ENCODE assay signal across 25 cellular contexts in the genomic region with DNA sequence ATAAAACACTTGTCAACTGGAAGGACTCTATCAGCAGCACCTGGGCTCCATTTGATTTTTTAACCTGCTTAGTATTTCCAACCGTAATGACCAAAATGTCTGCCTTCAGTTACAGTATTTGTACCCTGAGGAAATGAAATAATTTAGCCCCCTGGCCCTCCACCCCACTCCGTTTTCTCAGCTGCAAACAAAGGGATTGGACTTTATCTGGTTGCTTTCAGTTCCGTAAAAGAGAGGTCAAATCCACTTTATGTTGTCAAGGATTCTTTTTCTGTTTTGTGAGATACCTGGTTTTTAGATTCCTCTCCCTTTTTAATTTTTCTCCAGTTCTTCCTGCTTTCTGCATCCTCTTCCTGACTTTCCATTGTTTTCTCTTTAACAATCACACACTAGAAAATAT.
DNase-seq lines count a peak whose midpoint lies in the region; ATAC-seq, FAIRE-seq and TF ChIP-seq lines count a peak whose summit lies in the region.
"Had no signal": no experiment of that assay in that cellular context is flagged by ENCODE, and none has a peak within 500 bp of the region (broad histone marks: within the 10 kb centered on the region; RNA-seq: fewer than 3 reads in every experiment).

No MANE protein-coding gene starts in this region.

- H3K4me2 ChIP-seq in GM23338, result no peak overlapping the region
- H3K4me2 ChIP-seq: neural progenitor cell had no signal

- peaks cover 9% of the 10 kb centered on the region for H3K4me1 Mint-ChIP-seq in GM23338
- H3K4me1 Mint-ChIP-seq: CD8-positive, alpha-beta memory T cell had no signal

- H2AFZ ChIP-seq in GM23338, result no peak overlapping the region
- H2AFZ ChIP-seq: neural progenitor cell had no signal

- DNase-seq in GM23338 (ENCODE audit: low spot score) (no peak), body of pancreas (no peak), lower lobe of right lung (no peak), transverse colon (no peak), OCI-M1 (lab: John Stamatoyannopoulos, UW) (no peak), D721Med (ENCODE audit: insufficient read length, low spot score) (no peak), iPS-NIHi11 (ENCODE audit: low spot score) (no peak)
- DNase-seq: activated T-cell treated with anti-CD3 and anti-CD28 coated beads, Interleukin-2, amount 50 U/mL, for 4 hours; adrenal gland; CD8-positive, alpha-beta memory T cell; DND-41; effector memory CD4-positive, alpha-beta T cell; esophagus squamous epithelium; hypothalamus; left ventricle myocardium superior; mucosa of descending colon; NCI-H1105; NCI-H2029; NCI-H226 had no signal

- no peaks in the 10 kb centered on the region for H4K20me1 ChIP-seq in GM23338 (replicated peaks; ENCODE audit: insufficient read depth)

- no peaks in the 10 kb centered on the region for H3K9me3 Mint-ChIP-seq in GM23338
- H3K9me3 Mint-ChIP-seq: activated T-cell treated with anti-CD3 and anti-CD28 coated beads, Interleukin-2, amount 50 U/mL, for 4 hours; neural progenitor cell; T-helper 1 cell treated with Interleukin-12 subunit alpha and Interleukin-12 subunit beta and Interleukin-4 antibody, amounts not matched to agents 30 μg/mL and 1 μg/mL, for 36 hours had no signal

- H3K9me3 ChIP-seq in body of pancreas (no peaks in the 10 kb centered on the region), lower lobe of right lung (no peaks in the 10 kb centered on the region), transverse colon (no peaks in the 10 kb centered on the region)
- H3K9me3 ChIP-seq: adrenal gland, esophagus squamous epithelium, mucosa of descending colon, prostate gland, vagina had no signal

- no peak overlapping the region for H3K4me3 Mint-ChIP-seq in GM23338
- H3K4me3 Mint-ChIP-seq: activated T-cell treated with anti-CD3 and anti-CD28 coated beads, Interleukin-2, amount 50 U/mL, for 4 hours; CD8-positive, alpha-beta memory T cell; neural progenitor cell; T-helper 1 cell treated with Interleukin-12 subunit alpha and Interleukin-12 subunit beta and Interleukin-4 antibody, amounts not matched to agents 30 μg/mL and 1 μg/mL, for 36 hours had no signal

- H3K36me3 ChIP-seq in GM23338 (ENCODE audit: insufficient read depth) (no peaks in the 10 kb centered on the region), body of pancreas (replicated peaks in 1 of 2; ENCODE audit: insufficient read depth in 1 of 2, low read depth in 2 of 2) (no peaks in the 10 kb centered on the region), lower lobe of right lung (no peaks in the 10 kb centered on the region), transverse colon (no peaks in the 10 kb centered on the region)
- H3K36me3 ChIP-seq: adrenal gland, esophagus squamous epithelium, neural progenitor cell, prostate gland, vagina had no signal

- peaks cover 2% of the 10 kb centered on the region for H3K27me3 Mint-ChIP-seq in GM23338 (ENCODE audit: insufficient read depth, low read depth, poor library complexity)

- H3K9me2 ChIP-seq in GM23338 (ENCODE audit: insufficient read depth), result peaks cover 8% of the 10 kb centered on the region; the same call in 1 of the 2 replicates

- in situ Hi-C loops in transverse colon (cut with MboI; ENCODE audit: low pct_ligation_motif_present in 1 of 4, low pct_unique_long_range_greater_than_20kb in 1 of 4, low sequenced_read_pairs in 3 of 4), result no loop called here

- H3K27ac ChIP-seq in GM23338 (ENCODE audit: low read depth) (no peak overlapping the region), body of pancreas (peak overlapping the region; percentile 50 to 95 (median 93)), lower lobe of right lung (peak overlapping the region; percentile 69), transverse colon (peak overlapping the region; percentile 76 to 80 (median 79))
- H3K27ac ChIP-seq: neural progenitor cell, SK-N-MC had no signal

- H3K27me3 ChIP-seq in GM23338 (ENCODE audit: insufficient read depth) (no peaks in the 10 kb centered on the region), body of pancreas (no peaks in the 10 kb centered on the region), lower lobe of right lung (ENCODE audit: low read depth) (no peaks in the 10 kb centered on the region), transverse colon (no peaks in the 10 kb centered on the region)
- H3K27me3 ChIP-seq: adrenal gland, esophagus squamous epithelium, neural progenitor cell, vagina had no signal

- TF ChIP-seq CTCF in GM23338 (conservative IDR thresholded peaks at IDR 0.05; ENCODE audit: low read depth in 2 of 2) (no peak), body of pancreas (IDR thresholded peaks at IDR 0.05) (no peak), lower lobe of right lung (IDR thresholded peaks at IDR 0.05) (no peak), transverse colon (IDR thresholded peaks at IDR 0.05) (no peak), D721Med (IDR thresholded peaks at IDR 0.05; ENCODE audit: insufficient read depth, missing control alignments) (no peak)

- H3K4me3 ChIP-seq in GM23338, result no peak overlapping the region
- no peak overlapping the region for H3K4me3 ChIP-seq in body of pancreas
- H3K4me3 ChIP-seq in lower lobe of right lung, result no peak overlapping the region
- no peak overlapping the region for H3K4me3 ChIP-seq in transverse colon
- H3K4me3 ChIP-seq: adrenal gland, esophagus squamous epithelium, mucosa of descending colon, neural progenitor cell, prostate gland, SK-N-MC, vagina had no signal

- no peak for TF ChIP-seq EP300 in transverse colon (IDR thresholded peaks at IDR 0.05; ENCODE audit: low read depth)

- no peaks in the 10 kb centered on the region for H3K79me2 ChIP-seq in GM23338 (replicated peaks; ENCODE audit: insufficient read depth)

- TF ChIP-seq POLR2A in body of pancreas (IDR thresholded peaks at IDR 0.05), result no peak
- TF ChIP-seq POLR2A in transverse colon (IDR thresholded peaks at IDR 0.05), result no peak

- no peak for ATAC-seq in GM23338
- no peak for ATAC-seq in body of pancreas
- ATAC-seq in lower lobe of right lung, result no peak
- ATAC-seq: activated T-cell treated with anti-CD3 and anti-CD28 coated beads, Interleukin-2, amount 50 U/mL, for 4 hours; left ventricle myocardium superior had no signal

- no peaks in the 10 kb centered on the region for H3F3A ChIP-seq in GM23338 (replicated peaks; ENCODE audit: low read depth)

- intact Hi-C loops in body of pancreas (cut with DNase I) (no loop called here), lower lobe of right lung (cut with DNase I) (no loop called here), transverse colon (cut with DNase I; ENCODE audit: low total_unique reads) (no loop called here)

- H3K36me3 Mint-ChIP-seq in GM23338 (ENCODE audit: low read depth), result no peaks in the 10 kb centered on the region
- H3K36me3 Mint-ChIP-seq: CD8-positive, alpha-beta memory T cell; neural progenitor cell had no signal

- peak overlapping the region; percentile 33; the same call in 1 of the 2 replicates for H3K27ac Mint-ChIP-seq in GM23338
- H3K27ac Mint-ChIP-seq: neural progenitor cell; T-helper 1 cell treated with Interleukin-12 subunit alpha and Interleukin-12 subunit beta and Interleukin-4 antibody, amounts not matched to agents 30 μg/mL and 1 μg/mL, for 36 hours had no signal

- no peak for FAIRE-seq in D721Med (lab: Jason Lieb, UNC)
- FAIRE-seq: frontal cortex had no signal

- 52 to 57% methylated on average over 3 of the region's 3 CpGs for WGBS in body of pancreas, 2 donors
- WGBS in transverse colon (ENCODE audit: low coverage in 1 of 2), 2 donors, result 64 to 68% methylated on average over 3 of the region's 3 CpGs

- H3K4me1 ChIP-seq in GM23338 (ENCODE audit: insufficient read depth), result no peaks in the 10 kb centered on the region
- H3K4me1 ChIP-seq in body of pancreas, result peaks cover 73% of the 10 kb centered on the region
- peaks cover 76% of the 10 kb centered on the region for H3K4me1 ChIP-seq in lower lobe of right lung
- peaks cover 12 to 68% (median 33%) of the 10 kb centered on the region in 4 donors for H3K4me1 ChIP-seq in transverse colon

TF ChIP-seq in GM23338, 12 proteins besides CTCF, POLR2A, EP300 and RAD21 (continues in another document):
- TF ChIP-seq JUNB (IDR thresholded peaks at IDR 0.05; ENCODE audit: unreplicated experiment), result no peak
- TF ChIP-seq CREB1 (CRISPR knock-in tag; IDR thresholded peaks at IDR 0.05; ENCODE audit: low read depth), result no peak
- no peak for TF ChIP-seq ZNF331 (CRISPR knock-in tag; IDR thresholded peaks at IDR 0.05; ENCODE audit: low read depth)
